In genomic region chr10:118807512-118808305, GRCh38 we compare ENCODE assay signal across 16 cellular contexts. TPM values are rescaled to one million over a fixed set of nuclear protein-coding genes. Genes with fewer than 3 reads are reported as not detected.
DNase-seq lines count a peak whose midpoint lies in the region; ATAC-seq and TF ChIP-seq lines count a peak whose summit lies in the region.
"Had no signal": no experiment of that assay in that cellular context is flagged by ENCODE, and none has a peak within 500 bp of the region (broad histone marks: within the 10 kb centered on the region; RNA-seq: fewer than 3 reads in every experiment).

No MANE protein-coding gene starts in this region.

- DNase-seq in MCF 10A (ENCODE audit: unreplicated experiment) (no peak), breast epithelium (ENCODE audit: low spot score in 2 of 2) (no peak), left lobe of liver (ENCODE audit: low spot score) (peak; percentile 26), spleen (peak; percentile 41), NCI-H446 (lab: John Stamatoyannopoulos, UW) (no peak), LoVo (ENCODE audit: low spot score) (no peak)
- no peak for DNase-seq in activated CD4-positive, alpha-beta T cell treated with anti-CD3 and anti-CD28 coated beads for 4 hours
- DNase-seq: AML-193, GM23248 had no signal

- no peaks in the 10 kb centered on the region for H3K9me3 ChIP-seq in breast epithelium
- no peaks in the 10 kb centered on the region for H3K9me3 ChIP-seq in spleen
- H3K9me3 ChIP-seq: A549, Caco-2, HAP-1 had no signal

- intact Hi-C loops in MCF 10A (cut with micrococcal nuclease) = no loop called here
- intact Hi-C loops in breast epithelium (cut with DNase I; ENCODE audit: low total_unique reads) = no loop called here
- intact Hi-C loops in spleen (cut with DNase I; ENCODE audit: low total_unique reads) = no loop called here

- TF ChIP-seq POLR2A in breast epithelium (IDR thresholded peaks at IDR 0.05) (no peak), spleen (IDR thresholded peaks at IDR 0.05) (no peak)

- H3K27ac ChIP-seq in breast epithelium = no peak overlapping the region
- no peak overlapping the region for H3K27ac ChIP-seq in spleen
- H3K27ac ChIP-seq: 22Rv1, A549, C4-2B, GM23248 had no signal

- no peaks in the 10 kb centered on the region for H3K4me1 ChIP-seq in breast epithelium
- no peaks in the 10 kb centered on the region for H3K4me1 ChIP-seq in spleen
- H3K4me1 ChIP-seq: A549, Caco-2, HAP-1 had no signal

- 80 to 89% (median 86%) methylated on average over 13 of the region's 13 CpGs for WGBS in spleen, 5 donors

- ATAC-seq in left lobe of liver = no peak
- ATAC-seq: A549, HepG2 had no signal

- H3K4me3 ChIP-seq in breast epithelium = no peak overlapping the region
- H3K4me3 ChIP-seq in spleen = no peak overlapping the region
- H3K4me3 ChIP-seq: A549, GM23248, HAP-1 had no signal

- no TSS peak for BruUV-seq in MCF 10A (replicated peaks; lab: Mats Ljungman, UMichigan)

- H3K4me1 Mint-ChIP-seq in MCF 10A (ENCODE audit: insufficient read depth, unreplicated experiment) = no peaks in the 10 kb centered on the region

- POLR2A ChIA-PET in MCF 10A (lab: Yijun Ruan, JAX) = no interaction called here

- no peaks in the 10 kb centered on the region for H3K27me3 ChIP-seq in breast epithelium
- H3K27me3 ChIP-seq in spleen (replicated peaks in 1 of 7) = peaks cover 0 to 3% (median 0%) of the 10 kb centered on the region in 7 donors

- TF ChIP-seq CTCF in MCF 10A (IDR thresholded peaks at IDR 0.05; ENCODE audit: unreplicated experiment) (no peak), breast epithelium (IDR thresholded peaks at IDR 0.05) (no peak), spleen (IDR thresholded peaks at IDR 0.05 in 8 of 11, conservative IDR thresholded peaks at IDR 0.05 in 3 of 11) (no peak)

- H3K9me3 Mint-ChIP-seq in MCF 10A (ENCODE audit: unreplicated experiment) = no peaks in the 10 kb centered on the region
- H3K9me3 Mint-ChIP-seq: CD4-positive, alpha-beta T cell had no signal

- H3K36me3 Mint-ChIP-seq in MCF 10A (ENCODE audit: insufficient read depth, unreplicated experiment) = no peaks in the 10 kb centered on the region

- H3K4me3 Mint-ChIP-seq in MCF 10A (ENCODE audit: unreplicated experiment) = no peak overlapping the region
- H3K4me3 Mint-ChIP-seq: CD4-positive, alpha-beta T cell had no signal

- CTCF ChIA-PET in MCF 10A (lab: Yijun Ruan, JAX) = interaction anchor here (1.2 kb wide), 1 partner anchor 15 kb away, joined by 3 read pairs; no protein-coding TSS in a partner anchor

- no peaks in the 10 kb centered on the region for H3K36me3 ChIP-seq in breast epithelium
- no peaks in the 10 kb centered on the region for H3K36me3 ChIP-seq in spleen
- H3K36me3 ChIP-seq: HAP-1 had no signal

- no peaks in the 10 kb centered on the region for H3K27me3 Mint-ChIP-seq in MCF 10A (ENCODE audit: insufficient read depth, unreplicated experiment)
- H3K27me3 Mint-ChIP-seq: CD4-positive, alpha-beta T cell had no signal

- peak overlapping the region; percentile 16 for H3K27ac Mint-ChIP-seq in MCF 10A (ENCODE audit: low read depth, unreplicated experiment)
- H3K27ac Mint-ChIP-seq: CD4-positive, alpha-beta T cell had no signal

RNA-seq across cellular contexts. Expression of gene CACUL1, which starts 52.9 kb away (rescaled TPM):
- total RNA-seq in MCF 10A (2022) (45.9 and 51.0 TPM in 2 replicates), breast epithelium (10 to 100 TPM; 33.4 to 68.6 (median 55.2) TPM), left lobe of liver (16.1 TPM), spleen (10 to 100 TPM; 29.9 to 56.7 (median 42.6) TPM)
- polyA plus RNA-seq in spleen = 1 to 10 TPM; 4.3 to 7.3 (median 4.5) TPM

Comparison
In these comparisons a context has a peak if more than half of its experiments do, and no peak if none do; other contexts are left out.
1. DNase-seq: peak in left lobe of liver (single experiment) and spleen (single experiment); none in MCF 10A (single experiment), breast epithelium (0 of 2), activated CD4-positive, alpha-beta T cell treated with anti-CD3 and anti-CD28 coated beads for 4 hours (0 of 2), NCI-H446 (0 of 2) and LoVo (single experiment).